In the genomic region with DNA sequence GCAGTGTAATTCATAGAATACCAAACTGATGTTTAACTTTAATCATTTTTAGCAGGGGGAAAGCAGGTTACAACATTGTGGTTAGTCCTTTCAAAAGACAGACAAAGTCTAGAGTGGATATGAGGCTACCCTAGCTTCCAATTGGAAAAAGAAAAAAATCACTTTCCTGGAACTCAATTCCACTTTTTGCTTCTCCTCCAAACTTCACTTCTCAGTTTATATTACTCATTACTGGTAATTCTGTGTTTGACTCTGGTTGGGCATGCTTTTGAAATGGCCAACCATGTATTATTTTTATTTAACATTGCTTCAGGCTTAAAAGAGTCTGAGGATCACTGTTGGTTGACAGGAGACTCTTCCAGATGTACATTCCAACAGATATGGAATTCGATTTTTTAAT, we compare ENCODE assay signal across 12 cellular contexts.
DNase-seq lines count a peak whose midpoint lies in the region; ATAC-seq and TF ChIP-seq lines count a peak whose summit lies in the region.
"Had no signal": no experiment of that assay in that cellular context is flagged by ENCODE, and none has a peak within 500 bp of the region (broad histone marks: within the 10 kb centered on the region; RNA-seq: fewer than 3 reads in every experiment).

No MANE protein-coding gene starts in this region.

- no peak for TF ChIP-seq EP300 in esophagus muscularis mucosa (IDR thresholded peaks at IDR 0.05)

- 24% methylated on average over 1 of the region's 1 CpG for WGBS in esophagus muscularis mucosa

- H3K36me3 ChIP-seq in esophagus muscularis mucosa, result no peaks in the 10 kb centered on the region
- H3K36me3 ChIP-seq: prostate gland had no signal

- no peak for TF ChIP-seq POLR2A in esophagus muscularis mucosa (IDR thresholded peaks at IDR 0.05; ENCODE audit: low read depth)

- no peak overlapping the region for H3K4me3 ChIP-seq in esophagus muscularis mucosa
- H3K4me3 ChIP-seq: prostate gland had no signal

- no peaks in the 10 kb centered on the region for H3K27me3 ChIP-seq in esophagus muscularis mucosa

- TF ChIP-seq CTCF in esophagus muscularis mucosa (IDR thresholded peaks at IDR 0.05), result no peak

- intact Hi-C loops in esophagus muscularis mucosa (cut with DNase I), result no loop called here

- H3K27ac ChIP-seq in esophagus muscularis mucosa (replicated peaks in 1 of 4), result peak overlapping the region; percentile 30 to 69 (median 55)
- H3K27ac ChIP-seq: prostate gland, VCaP had no signal

- ATAC-seq in HG03469 (IDR thresholded peaks at IDR 0.05; ENCODE audit: unreplicated experiment), result no peak

- peaks cover 0 to 3% (median 0%) of the 10 kb centered on the region in 4 donors for H3K9me3 ChIP-seq in esophagus muscularis mucosa
- H3K9me3 ChIP-seq: prostate gland had no signal

- peaks cover 0 to 17% (median 13%) of the 10 kb centered on the region in 4 donors for H3K4me1 ChIP-seq in esophagus muscularis mucosa
- H3K4me1 ChIP-seq: prostate gland had no signal

- peak; percentile 70 for DNase-seq in AG20443 (ENCODE audit: low spot score)
- DNase-seq in MV-4-11 (lab: John Stamatoyannopoulos, UW), result peak; percentile 19
- DNase-seq in esophagus muscularis mucosa (ENCODE audit: extremely low spot score), result no peak
- peak; percentile 25 for DNase-seq in renal cortical epithelial cell (ENCODE audit: low read depth)
- no peak for DNase-seq in midbrain (lab: John Stamatoyannopoulos, UW)
- no peak for DNase-seq in NCI-H2107 treated with DMSO at 0.1 percent for 48 hours (lab: John Stamatoyannopoulos, UW; ENCODE audit: unreplicated experiment)
- DNase-seq in DMS153 (lab: John Stamatoyannopoulos, UW), result no peak
- DNase-seq: caudate nucleus, NCI-H2081 treated with DMSO at 0.1 percent for 48 hours had no signal

Comparison
In these comparisons a context has a peak if more than half of its experiments do, and no peak if none do; other contexts are left out.
1. DNase-seq: peak in AG20443 (single experiment), MV-4-11 (single experiment) and renal cortical epithelial cell (single experiment); none in esophagus muscularis mucosa (single experiment), midbrain (single experiment), NCI-H2107 treated with DMSO at 0.1 percent for 48 hours (single experiment) and DMS153 (single experiment).